Comparison of ENCODE assay signal across 30 cellular contexts in genomic region chr6:136343700-136344099, GRCh38.
"Had no signal": no experiment of that assay in that cellular context is flagged by ENCODE, and none has a peak within 500 bp of the region (broad histone marks: within the 10 kb centered on the region; RNA-seq: fewer than 3 reads in every experiment).

No MANE protein-coding gene starts in this region.

- H3K27ac ChIP-seq: PC-9, RWPE1, WERI-Rb-1 had no signal

- H3K4me1 Mint-ChIP-seq: activated CD4-positive, alpha-beta memory T cell treated with anti-CD3 and anti-CD28 coated beads, Interleukin-2, amount 10 ng/mL, durations not matched to agents 7 days and 5 days; activated CD8-positive, alpha-beta memory T cell treated with anti-CD3 and anti-CD28 coated beads, Interleukin-2, amount 10 ng/mL, durations not matched to agents 7 days and 5 days; activated naive CD8-positive, alpha-beta T cell treated with anti-CD3 and anti-CD28 coated beads, Interleukin-2, amount 50 U/mL, for 24 hours had no signal

- H3K4me3 ChIP-seq: PC-9 had no signal

- H3K9me3 Mint-ChIP-seq: activated CD4-positive, alpha-beta memory T cell treated with anti-CD3 and anti-CD28 coated beads, Interleukin-2, amount 10 ng/mL, durations not matched to agents 7 days and 5 days; activated naive CD4-positive, alpha-beta T cell treated with anti-CD3 and anti-CD28 coated beads, Interleukin-2, amount 10 ng/mL, durations not matched to agents 7 days and 5 days; activated naive CD8-positive, alpha-beta T cell treated with anti-CD3 and anti-CD28 coated beads, Interleukin-2, amount 50 U/mL, for 24 hours; brain had no signal

- FAIRE-seq: bronchial epithelial cell, RCC 7860 had no signal

- H3K36me3 ChIP-seq: WERI-Rb-1 had no signal

- DNase-seq: activated CD4-positive, alpha-beta memory T cell treated with anti-CD3 and anti-CD28 coated beads, Interleukin-2, amount 10 ng/mL, durations not matched to agents 7 days and 5 days; activated CD4-positive, alpha-beta T cell treated with anti-CD3 and anti-CD28 coated beads for 1 hour; activated CD4-positive, alpha-beta T cell treated with anti-CD3 and anti-CD28 coated beads for 48 hours; activated CD4-positive, CD25-positive, alpha-beta regulatory T cell; activated CD8-positive, alpha-beta memory T cell treated with anti-CD3 and anti-CD28 coated beads for 24 hours; activated CD8-positive, alpha-beta memory T cell treated with anti-CD3 and anti-CD28 coated beads, Interleukin-2, amount 10 ng/mL, durations not matched to agents 7 days and 5 days; activated CD8-positive, alpha-beta memory T cell treated with anti-CD3 and anti-CD28 coated beads, Interleukin-2, amount 50 U/mL, for 48 hours; activated effector memory CD4-positive, alpha-beta T cell treated with Interleukin-2 at 50 U/mL for 16 hours; activated naive CD4-positive, alpha-beta T cell treated with anti-CD3 and anti-CD28 coated beads, Interleukin-2, amount 10 ng/mL, durations not matched to agents 7 days and 5 days; activated naive CD8-positive, alpha-beta T cell treated with anti-CD3 and anti-CD28 coated beads, Interleukin-2, amount 50 U/mL, for 24 hours; activated T-cell treated with anti-CD3 and anti-CD28 coated beads, Interleukin-2, amount 50 U/mL, for 48 hours; anterior cingulate cortex; caudate nucleus; cerebellar nuclear complex; NCI-H1105; NCI-H1417 treated with DMSO at 0.1 percent for 48 hours; NCI-H187 treated with DMSO at 0.1 percent for 48 hours; NCI-H2081; NCI-H2227 treated with DMSO at 0.1 percent for 48 hours; NCI-H446; NCI-H510A treated with DMSO at 0.1 percent for 48 hours; PC-9; Right ventricle myocardium superior; T1000; WERI-Rb-1 had no signal

- ATAC-seq: activated CD8-positive, alpha-beta memory T cell treated with anti-CD3 and anti-CD28 coated beads, Interleukin-2, amount 10 ng/mL, durations not matched to agents 7 days and 5 days; activated naive CD8-positive, alpha-beta T cell treated with anti-CD3 and anti-CD28 coated beads, Interleukin-2, amount 50 U/mL, for 24 hours had no signal

- H3K27me3 Mint-ChIP-seq: activated CD4-positive, alpha-beta memory T cell treated with anti-CD3 and anti-CD28 coated beads, Interleukin-2, amount 10 ng/mL, durations not matched to agents 7 days and 5 days; activated naive CD4-positive, alpha-beta T cell treated with anti-CD3 and anti-CD28 coated beads, Interleukin-2, amount 10 ng/mL, durations not matched to agents 7 days and 5 days; activated naive CD8-positive, alpha-beta T cell; brain had no signal

- H3K27ac Mint-ChIP-seq: activated CD4-positive, alpha-beta memory T cell treated with anti-CD3 and anti-CD28 coated beads, Interleukin-2, amount 10 ng/mL, durations not matched to agents 7 days and 5 days; activated CD8-positive, alpha-beta memory T cell treated with anti-CD3 and anti-CD28 coated beads, Interleukin-2, amount 10 ng/mL, durations not matched to agents 7 days and 5 days; activated naive CD4-positive, alpha-beta T cell treated with anti-CD3 and anti-CD28 coated beads, Interleukin-2, amount 10 ng/mL, durations not matched to agents 7 days and 5 days; activated naive CD8-positive, alpha-beta T cell; activated naive CD8-positive, alpha-beta T cell treated with anti-CD3 and anti-CD28 coated beads, Interleukin-2, amount 50 U/mL, for 24 hours had no signal

- H3K4me3 Mint-ChIP-seq: activated CD4-positive, alpha-beta memory T cell treated with anti-CD3 and anti-CD28 coated beads, Interleukin-2, amount 10 ng/mL, durations not matched to agents 7 days and 5 days; activated CD8-positive, alpha-beta memory T cell treated with anti-CD3 and anti-CD28 coated beads, Interleukin-2, amount 10 ng/mL, durations not matched to agents 7 days and 5 days; activated naive CD4-positive, alpha-beta T cell treated with anti-CD3 and anti-CD28 coated beads, Interleukin-2, amount 10 ng/mL, durations not matched to agents 7 days and 5 days; activated naive CD8-positive, alpha-beta T cell; activated naive CD8-positive, alpha-beta T cell treated with anti-CD3 and anti-CD28 coated beads, Interleukin-2, amount 50 U/mL, for 24 hours; brain had no signal

- H2AFZ ChIP-seq: PC-9 had no signal

- H3K36me3 Mint-ChIP-seq: activated CD8-positive, alpha-beta memory T cell treated with anti-CD3 and anti-CD28 coated beads, Interleukin-2, amount 10 ng/mL, durations not matched to agents 7 days and 5 days; activated naive CD4-positive, alpha-beta T cell treated with anti-CD3 and anti-CD28 coated beads, Interleukin-2, amount 10 ng/mL, durations not matched to agents 7 days and 5 days; activated naive CD8-positive, alpha-beta T cell; brain had no signal

- H3K4me2 ChIP-seq: PC-9 had no signal
